Comparison of ENCODE assay signal across 19 cellular contexts in genomic region chr7:121273467-121274167, GRCh38. TPM values are rescaled to one million over a fixed set of nuclear protein-coding genes. Genes with fewer than 3 reads are reported as not detected.
DNase-seq lines count a peak whose midpoint lies in the region; ATAC-seq, FAIRE-seq and TF ChIP-seq lines count a peak whose summit lies in the region.
"Had no signal": no experiment of that assay in that cellular context is flagged by ENCODE, and none has a peak within 500 bp of the region (broad histone marks: within the 10 kb centered on the region; RNA-seq: fewer than 3 reads in every experiment).

No MANE protein-coding gene starts in this region.

- H3K27ac ChIP-seq in GM12878 (ENCODE audit: control insufficient read depth, insufficient read depth) (no peak overlapping the region), psoas muscle (no peak overlapping the region), small intestine (ENCODE audit: low read depth in 1 of 2, low read length in 1 of 2) (no peak overlapping the region), prostate gland (no peak overlapping the region)
- H3K27ac ChIP-seq: lower lobe of right lung had no signal

- no peaks in the 10 kb centered on the region for H4K20me1 ChIP-seq in GM12878 (ENCODE audit: control insufficient read depth, insufficient read depth)

- H3K27me3 ChIP-seq in GM12878 (replicated peaks in 1 of 2; ENCODE audit: control insufficient read depth in 2 of 2, insufficient read depth in 2 of 2, low read length in 1 of 2) (no peaks in the 10 kb centered on the region), psoas muscle (ENCODE audit: insufficient read depth in 3 of 3, low read length in 2 of 3) (no peaks in the 10 kb centered on the region), small intestine (ENCODE audit: control insufficient read depth in 2 of 2, insufficient read depth in 2 of 2, low read length in 2 of 2) (no peaks in the 10 kb centered on the region), prostate gland (replicated peaks; ENCODE audit: insufficient read depth) (peaks cover 3% of the 10 kb centered on the region)

- no peak overlapping the region for H3K9ac ChIP-seq in GM12878 (ENCODE audit: control insufficient read depth, insufficient read depth, low read length)

- in situ Hi-C loops in GM12878 (cut with MboI): no loop called here

- H3K4me1 ChIP-seq in GM12878 (ENCODE audit: control insufficient read depth, insufficient read depth, low read length) (peaks cover 20% of the 10 kb centered on the region), psoas muscle (no peaks in the 10 kb centered on the region), small intestine (ENCODE audit: control insufficient read depth in 2 of 2, insufficient read depth in 1 of 2, low read depth in 1 of 2, low read length in 1 of 2) (no peaks in the 10 kb centered on the region), prostate gland (replicated peaks) (no peaks in the 10 kb centered on the region)
- H3K4me1 ChIP-seq: lower lobe of right lung had no signal

- ATAC-seq in GM21367 (IDR thresholded peaks at IDR 0.05; ENCODE audit: unreplicated experiment) (peak; percentile 34), HG03159 (IDR thresholded peaks at IDR 0.05; ENCODE audit: unreplicated experiment) (peak; percentile 37), GM12878 (peak; percentile 45), psoas muscle (no peak)
- ATAC-seq: activated T-cell treated with anti-CD3 and anti-CD28 coated beads, Interleukin-2, amount 50 U/mL, for 4 hours; esophagus mucosa; lower lobe of right lung had no signal

- no peaks in the 10 kb centered on the region for H3K36me3 ChIP-seq in GM12878 (ENCODE audit: control insufficient read depth in 2 of 2, insufficient read depth in 2 of 2, low read length in 1 of 2)
- peaks cover 6 to 59% of the 10 kb centered on the region in 2 donors for H3K36me3 ChIP-seq in psoas muscle (ENCODE audit: insufficient read depth in 1 of 2, low read depth in 1 of 2)
- no peaks in the 10 kb centered on the region for H3K36me3 ChIP-seq in small intestine (ENCODE audit: control insufficient read depth in 2 of 2, insufficient read depth in 2 of 2, low read length in 2 of 2)
- no peaks in the 10 kb centered on the region for H3K36me3 ChIP-seq in prostate gland
- H3K36me3 ChIP-seq: lower lobe of right lung had no signal

- SMC1A ChIA-PET in GM12878 (lab: Charles Lee; ENCODE audit: uncharacterized antibody, unreplicated experiment): interaction anchor here (1.3 to 2.5 kb wide), 7 partner anchors 11 to 272 kb away, joined by 3 to 12 read pairs (median 5); no protein-coding TSS in a partner anchor

- no peak overlapping the region for H2AFZ ChIP-seq in GM12878 (ENCODE audit: control insufficient read depth, low read depth, low read length)

- TF ChIP-seq RAD21 in GM12878 (IDR thresholded peaks at IDR 0.05; ENCODE audit: insufficient read depth, low read depth, low read length): no peak

- FAIRE-seq in GM12878 (lab: Jason Lieb, UNC) (no peak), small intestine (lab: Jason Lieb, UNC) (no peak)
- FAIRE-seq: A204.1, colon had no signal

- intact Hi-C loops in GM12878 (cut with micrococcal nuclease; ENCODE audit: unreplicated experiment): no loop called here
- intact Hi-C loops in psoas muscle (cut with DNase I): no loop called here
- intact Hi-C loops in prostate gland (cut with DNase I): no loop called here

- CTCF ChIA-PET in GM12878 (lab: Yijun Ruan, JAX): interaction anchor here (0.6 to 1.8 kb wide), 10 partner anchors 12 to 791 kb away, joined by 3 to 4 read pairs (median 3); no protein-coding TSS in a partner anchor

- RAD21 ChIA-PET in GM12878 (lab: Charles Lee; ENCODE audit: unreplicated experiment): interaction anchor here (1.1 to 1.3 kb wide), 2 partner anchors 60 to 77 kb away, joined by 3 read pairs; no protein-coding TSS in a partner anchor

- no peaks in the 10 kb centered on the region; the same call in 2 of the 3 replicates for H3K9me3 ChIP-seq in GM12878 (replicated peaks; ENCODE audit: control insufficient read depth, insufficient read depth, low read length)
- H3K9me3 ChIP-seq in psoas muscle: no peaks in the 10 kb centered on the region
- no peaks in the 10 kb centered on the region for H3K9me3 ChIP-seq in small intestine (ENCODE audit: control insufficient read depth, low read depth)
- H3K9me3 ChIP-seq in prostate gland: no peaks in the 10 kb centered on the region
- H3K9me3 ChIP-seq: lower lobe of right lung had no signal

- POLR2A ChIA-PET in GM12878 (lab: Charles Lee): no interaction called here

- H3K4me3 ChIP-seq in GM12878 (no peak overlapping the region), psoas muscle (no peak overlapping the region), small intestine (ENCODE audit: low read depth in 1 of 2, low read length in 2 of 2) (no peak overlapping the region), prostate gland (no peak overlapping the region)
- H3K4me3 ChIP-seq: lower lobe of right lung had no signal

- H3K79me2 ChIP-seq in GM12878 (ENCODE audit: control insufficient read depth, insufficient read depth, low read length): no peaks in the 10 kb centered on the region

- 0 out of 2 replicates have a peak overlapping the region, but pooled peaks have one; percentile 28 for H3K4me2 ChIP-seq in GM12878 (ENCODE audit: control insufficient read depth, insufficient read depth)

- no TSS peak for BruUV-seq in GM12878 (replicated peaks; lab: Mats Ljungman, UMichigan)

- DNase-seq in AG08396 (ENCODE audit: low spot score) (peak; percentile 6), GM12878 (ENCODE audit: low read depth, low spot score) (no peak), COLO829 (ENCODE audit: low spot score) (no peak), psoas muscle (no peak), small intestine (no peak), prostate gland (ENCODE audit: low spot score) (no peak)
- DNase-seq: activated CD4-positive, alpha-beta T cell treated with anti-CD3 and anti-CD28 coated beads, Interleukin-2, amount 10 ng/mL, durations not matched to agents 24 days and 14 days; activated T-cell treated with anti-CD3 and anti-CD28 coated beads, Interleukin-2, amount 50 U/mL, for 4 hours; lower lobe of right lung; NCI-H2029; Right ventricle myocardium superior; substantia nigra had no signal

- 3% methylated on average over 2 of the region's 2 CpGs for WGBS in GM12878 (ENCODE audit: insufficient coverage, insufficient replicate concordance, low lambda C conversion rate, missing lambda C conversion rate)
- WGBS in psoas muscle, 3 donors: 46 to 64% (median 48%) methylated on average over 2 of the region's 2 CpGs
- 55 to 62% (median 60%) methylated on average over 2 of the region's 2 CpGs for WGBS in small intestine, 3 donors
- WGBS in prostate gland: 50% methylated on average over 2 of the region's 2 CpGs

- no peak for TF ChIP-seq EP300 in GM12878 (IDR thresholded peaks at IDR 0.05; ENCODE audit: borderline replicate concordance in 1 of 2, control insufficient read depth in 1 of 2, low read depth in 2 of 2, low read length in 2 of 2)

- no peak for TF ChIP-seq CTCF in GM12878 (IDR thresholded peaks at IDR 0.05 in 2 of 3, conservative IDR thresholded peaks at IDR 0.05 in 1 of 3; ENCODE audit: control insufficient read depth in 2 of 3, extremely low read depth in 1 of 3, insufficient read depth in 1 of 3, low read depth in 3 of 3, low read length in 3 of 3)
- no peak for TF ChIP-seq CTCF in psoas muscle (IDR thresholded peaks at IDR 0.05)
- no peak for TF ChIP-seq CTCF in prostate gland (IDR thresholded peaks at IDR 0.05)

- TF ChIP-seq POLR2A in GM12878 (IDR thresholded peaks at IDR 0.05; ENCODE audit: low read depth, low read length) (no peak), prostate gland (IDR thresholded peaks at IDR 0.05) (no peak)

TF ChIP-seq in GM12878, 131 proteins besides CTCF, POLR2A, EP300 and RAD21:
- TF ChIP-seq RUNX3 (IDR thresholded peaks at IDR 0.05; ENCODE audit: low read length): peak; percentile 56
- no peak for TF ChIP-seq POU2F2 (IDR thresholded peaks at IDR 0.05; ENCODE audit: borderline replicate concordance, low read depth, low read length)
- TF ChIP-seq HDAC2 (IDR thresholded peaks at IDR 0.05): no peak

RNA-seq across cellular contexts. Expression of gene WNT16, which starts 55.2 kb away (rescaled TPM):
- total RNA-seq in GM12878 (2013; cell fraction: nucleolus; rRNA removed): not detected in 2 replicates
- total RNA-seq in GM12878 (2014; rRNA removed): 0.11 TPM in 1 of 2 replicates, not detected in the other
- not detected in 2 replicates for total RNA-seq in GM12878 (2014; rRNA removed; fragmentation: Illumina TruSeq; extraction: Trizol)
- total RNA-seq in GM12878 (2021): 0.16 TPM in 1 of 2 replicates, not detected in the other
- polyA plus RNA-seq in GM12878 (2011; ENCODE audit: low read depth): 0.13 TPM
- polyA plus RNA-seq in GM12878 (2011; rRNA removed): 0.05 TPM in 1 of 2 replicates, not detected in the other
- polyA plus RNA-seq in GM12878 (2011; cell fraction: cytosol; rRNA removed): 0.01 TPM in 1 of 2 replicates, not detected in the other
- polyA plus RNA-seq in GM12878 (2011; cell fraction: nucleus; rRNA removed): not detected in 2 replicates
- not detected in 2 replicates for polyA plus RNA-seq in GM12878 (2012)
- polyA plus RNA-seq in GM12878 (2014; fragmentation: Illumina TruSeq; extraction: Trizol): 0.10 TPM in 1 of 2 replicates, not detected in the other
- polyA plus RNA-seq in GM12878 (2014; fragmentation: Nextera tagmentation; extraction: Ambion mirVana): under 1 TPM in 1 of 2 experiments, not detected in 1; 0.05 TPM
- 0.06 TPM in 1 of 2 replicates, not detected in the other for polyA plus RNA-seq in GM12878 (2014; rRNA removed)
- polyA plus RNA-seq in GM12878 (2016; fragmentation: Nextera tagmentation; extraction: Ambion mirVana): under 1 TPM in 1 of 2 experiments, not detected in 1; 0.07 TPM
- not detected in 2 replicates for polyA minus RNA-seq in GM12878 (2011; rRNA and poly(A)+ RNA removed)
- not detected in 2 replicates for polyA minus RNA-seq in GM12878 (2011; cell fraction: cytosol; rRNA and poly(A)+ RNA removed)
- not detected in 2 replicates for polyA minus RNA-seq in GM12878 (2011; cell fraction: nucleus; rRNA and poly(A)+ RNA removed)
- under 1 TPM in 1 of 4 donors, not detected in 3; 0.22 TPM for total RNA-seq in psoas muscle
- not detected for polyA plus RNA-seq in psoas muscle
- under 1 TPM in 1 of 3 donors, not detected in 2; 0.30 TPM for polyA plus RNA-seq in small intestine
- 1 to 10 TPM in 1 of 2 donors, under 1 TPM in 1; 0.23 to 1.1 TPM for total RNA-seq in prostate gland
- total RNA-seq: activated CD4-positive, alpha-beta T cell treated with anti-CD3 and anti-CD28 coated beads, Interleukin-2, amount 10 ng/mL, durations not matched to agents 24 days and 14 days; lower lobe of right lung; Right ventricle myocardium superior; T-helper 2 cell treated with Interferon-gamma antibody and Interleukin-4, amounts not matched to agents 100 ng/mL and 5 ng/mL, for 36 hours had no signal
- polyA plus RNA-seq: adipose tissue had no signal

Comparison
In these comparisons a context has a peak if more than half of its experiments do, and no peak if none do; other contexts are left out.
1. ATAC-seq: peak in GM21367 (single experiment), HG03159 (single experiment) and GM12878 (single experiment); none in psoas muscle (0 of 4).